1 cellular context compared by ENCODE assay signal in genomic region chr20:21395039-21395665, GRCh38.
TF ChIP-seq lines count a peak whose summit lies in the region.

No MANE protein-coding gene starts in this region.

TF ChIP-seq in HepG2, 621 proteins besides CTCF, POLR2A, EP300 and RAD21 (continued from another document):
- TF ChIP-seq SNAPC4 (CRISPR knock-in tag; IDR thresholded peaks at IDR 0.05) (no peak), SP5 (CRISPR knock-in tag; IDR thresholded peaks at IDR 0.05; ENCODE audit: borderline replicate concordance, low read depth) (no peak), HNRNPK (IDR thresholded peaks at IDR 0.05; ENCODE audit: low read depth, low read length, poor library complexity, severe bottlenecking) (no peak), PAF1 (CRISPR knock-in tag; IDR thresholded peaks at IDR 0.05) (no peak)
